Comparison of ENCODE assay signal across 9 cellular contexts in the genomic region with DNA sequence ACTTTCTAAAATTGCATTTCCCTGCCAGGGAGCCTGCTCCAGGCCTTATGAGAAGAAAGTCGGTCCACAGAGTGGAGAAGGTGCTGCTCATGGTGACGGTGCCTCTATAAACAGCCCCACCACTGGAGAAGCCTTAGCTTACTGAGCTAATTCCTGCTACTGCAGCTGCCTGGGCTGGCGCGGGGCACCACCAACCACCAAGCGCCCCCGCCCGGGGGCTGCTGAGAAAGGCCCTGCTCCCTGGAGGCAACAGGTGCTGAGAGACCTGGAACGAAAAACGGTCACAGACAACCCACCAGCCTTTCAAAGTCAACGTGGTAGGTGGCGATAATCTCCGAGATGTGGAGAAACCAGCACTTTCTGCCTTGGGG. TPM values are rescaled to one million over a fixed set of nuclear protein-coding genes. Genes with fewer than 3 reads are reported as not detected.
A peak's percentile ranks its signal among the peaks of the same experiment; 100 is the strongest.
DNase-seq lines count a peak whose midpoint lies in the region; ATAC-seq and TF ChIP-seq lines count a peak whose summit lies in the region.
"Had no signal": no experiment of that assay in that cellular context is flagged by ENCODE, and none has a peak within 500 bp of the region (broad histone marks: within the 10 kb centered on the region; RNA-seq: fewer than 3 reads in every experiment).

No MANE protein-coding gene starts in this region.

- peak overlapping the region; percentile 93 for H3K4me3 ChIP-seq in OCI-LY1 (ENCODE audit: low read depth, low read length, poor library complexity, severe bottlenecking)
- peak overlapping the region; percentile 80 to 83 for H3K4me3 ChIP-seq in cardiac fibroblast (replicated peaks in 1 of 2; ENCODE audit: low read depth in 2 of 2, low read length in 2 of 2)

- H3F3A ChIP-seq in OCI-LY1 (ENCODE audit: insufficient read depth, low read length) = no peaks in the 10 kb centered on the region

- H4K20me1 ChIP-seq in OCI-LY1 (ENCODE audit: insufficient read depth, low read length) = no peaks in the 10 kb centered on the region

- no peaks in the 10 kb centered on the region for H3K9me2 ChIP-seq in OCI-LY1 (ENCODE audit: low read depth, low read length)

- peaks cover 11 to 48% (median 44%) of the 10 kb centered on the region in 4 donors for H3K4me1 Mint-ChIP-seq in naive thymus-derived CD8-positive, alpha-beta T cell

- TF ChIP-seq CTCF in OCI-LY1 (IDR thresholded peaks at IDR 0.05; ENCODE audit: low read length) = peak; percentile 38
- no peak for TF ChIP-seq CTCF in cardiac fibroblast (IDR thresholded peaks at IDR 0.05; ENCODE audit: low read depth, low read length)

- no peaks in the 10 kb centered on the region for H3K9me3 ChIP-seq in OCI-LY1 (ENCODE audit: low read length)

- H3K9me3 Mint-ChIP-seq in naive thymus-derived CD8-positive, alpha-beta T cell = no peaks in the 10 kb centered on the region

- peaks cover 46% of the 10 kb centered on the region for H3K4me1 ChIP-seq in OCI-LY1 (ENCODE audit: insufficient read depth, low read length, severe bottlenecking)

- H3K36me3 Mint-ChIP-seq in naive thymus-derived CD8-positive, alpha-beta T cell = peaks cover 0 to 4% (median 3%) of the 10 kb centered on the region in 3 donors

- H2AFZ ChIP-seq in OCI-LY1 (ENCODE audit: low read length) = no peak overlapping the region

- POLR2A ChIA-PET in naive thymus-derived CD8-positive, alpha-beta T cell (lab: Charles Lee) = interaction anchor here (0.6 to 7.9 kb wide), 8 partner anchors 12 to 210 kb away, joined by 3 to 131 read pairs (median 4); partner anchors contain the start of genes ARHGAP4 and IRAK1

- peak overlapping the region; percentile 86 to 100 (median 97) for H3K4me3 Mint-ChIP-seq in naive thymus-derived CD8-positive, alpha-beta T cell

- no peaks in the 10 kb centered on the region for H3K27me3 Mint-ChIP-seq in naive thymus-derived CD8-positive, alpha-beta T cell

- peaks cover 41% of the 10 kb centered on the region for H3K36me3 ChIP-seq in OCI-LY1 (ENCODE audit: insufficient read depth, low read length)

- peak overlapping the region in 9 of 10 donors; percentile 92 to 100 (median 95) for H3K27ac Mint-ChIP-seq in naive thymus-derived CD8-positive, alpha-beta T cell

- DNase-seq in DMS 273 (lab: John Stamatoyannopoulos, UW; ENCODE audit: unreplicated experiment) (peak; percentile 79), DMS 273 treated with DMSO at 0.1 percent for 48 hours (lab: John Stamatoyannopoulos, UW) (no peak), cardiac fibroblast (ENCODE audit: low read depth in 2 of 2) (no peak), ecto neural progenitor cell (ENCODE audit: low spot score) (no peak), cortex of kidney (lab: John Stamatoyannopoulos, UW) (no peak)
- peak in 8 of 10 donors; percentile 29 to 52 (median 44) for DNase-seq in naive thymus-derived CD8-positive, alpha-beta T cell

- peak overlapping the region; percentile 97 for H3K27ac ChIP-seq in OCI-LY1 (ENCODE audit: low read depth, low read length, poor library complexity, severe bottlenecking)
- H3K27ac ChIP-seq: 22Rv1 had no signal

- ATAC-seq in naive thymus-derived CD8-positive, alpha-beta T cell = peak in 1 of 2 donors; percentile 3
- no peak for ATAC-seq in GM18861 (IDR thresholded peaks at IDR 0.05; ENCODE audit: unreplicated experiment)

- H3K9ac ChIP-seq in OCI-LY1 (ENCODE audit: low read length) = peak overlapping the region; percentile 87

- H3K27me3 ChIP-seq in OCI-LY1 (ENCODE audit: insufficient read depth, low read length) = no peaks in the 10 kb centered on the region

- H3K79me2 ChIP-seq in OCI-LY1 (ENCODE audit: insufficient read depth, low read length) = peaks cover 51% of the 10 kb centered on the region

- peak overlapping the region; percentile 99 for H3K4me2 ChIP-seq in OCI-LY1 (ENCODE audit: low read length)

RNA-seq across cellular contexts. Expression of gene HCFC1, which starts 2.9 kb away (rescaled TPM):
- total RNA-seq in naive thymus-derived CD8-positive, alpha-beta T cell = 10 to 100 TPM; 62.4 to 64.9 TPM
- 10 to 100 TPM in 1 of 3 donors, 1 to 10 TPM in 2; 3.3 to 11.9 (median 7.9) TPM for polyA plus RNA-seq in naive thymus-derived CD8-positive, alpha-beta T cell

RNA-seq across cellular contexts. Expression of gene TMEM187, which starts 3.8 kb away (rescaled TPM):
- total RNA-seq in naive thymus-derived CD8-positive, alpha-beta T cell = 10 to 100 TPM in 1 of 2 experiments, 1 to 10 TPM in 1; 9.3 to 11.2 TPM
- 10 to 100 TPM in 1 of 3 donors, 1 to 10 TPM in 2; 3.1 to 13.6 (median 8.9) TPM for polyA plus RNA-seq in naive thymus-derived CD8-positive, alpha-beta T cell

RNA-seq across cellular contexts. Expression of gene RENBP, which starts 24.3 kb away (rescaled TPM):
- 10 to 100 TPM; 17.8 to 18.2 TPM for total RNA-seq in naive thymus-derived CD8-positive, alpha-beta T cell
- polyA plus RNA-seq in naive thymus-derived CD8-positive, alpha-beta T cell = under 1 TPM; 0.49 to 0.96 (median 0.73) TPM

RNA-seq across cellular contexts. Expression of gene NAA10, which starts 33.9 kb away (rescaled TPM):
- 10 to 100 TPM; 72.1 to 80.8 TPM for total RNA-seq in naive thymus-derived CD8-positive, alpha-beta T cell
- 10 to 100 TPM; 66.8 to 73.3 (median 71.3) TPM for polyA plus RNA-seq in naive thymus-derived CD8-positive, alpha-beta T cell

RNA-seq across cellular contexts. Expression of gene ARHGAP4, which starts 42.7 kb away (rescaled TPM):
- 100 to 1,000 TPM; 324 to 353 TPM for total RNA-seq in naive thymus-derived CD8-positive, alpha-beta T cell
- 100 to 1,000 TPM in 1 of 3 donors, 10 to 100 TPM in 2; 58.9 to 112 (median 96.6) TPM for polyA plus RNA-seq in naive thymus-derived CD8-positive, alpha-beta T cell

Comparison
In these comparisons a context has a peak if more than half of its experiments do, and no peak if none do; other contexts are left out.
1. DNase-seq: peak in DMS 273 (single experiment) and naive thymus-derived CD8-positive, alpha-beta T cell (8 of 10); none in DMS 273 treated with DMSO at 0.1 percent for 48 hours (single experiment), cardiac fibroblast (0 of 2), ecto neural progenitor cell (single experiment) and cortex of kidney (single experiment).